Comparison of ENCODE assay signal across 26 cellular contexts in the genomic region with DNA sequence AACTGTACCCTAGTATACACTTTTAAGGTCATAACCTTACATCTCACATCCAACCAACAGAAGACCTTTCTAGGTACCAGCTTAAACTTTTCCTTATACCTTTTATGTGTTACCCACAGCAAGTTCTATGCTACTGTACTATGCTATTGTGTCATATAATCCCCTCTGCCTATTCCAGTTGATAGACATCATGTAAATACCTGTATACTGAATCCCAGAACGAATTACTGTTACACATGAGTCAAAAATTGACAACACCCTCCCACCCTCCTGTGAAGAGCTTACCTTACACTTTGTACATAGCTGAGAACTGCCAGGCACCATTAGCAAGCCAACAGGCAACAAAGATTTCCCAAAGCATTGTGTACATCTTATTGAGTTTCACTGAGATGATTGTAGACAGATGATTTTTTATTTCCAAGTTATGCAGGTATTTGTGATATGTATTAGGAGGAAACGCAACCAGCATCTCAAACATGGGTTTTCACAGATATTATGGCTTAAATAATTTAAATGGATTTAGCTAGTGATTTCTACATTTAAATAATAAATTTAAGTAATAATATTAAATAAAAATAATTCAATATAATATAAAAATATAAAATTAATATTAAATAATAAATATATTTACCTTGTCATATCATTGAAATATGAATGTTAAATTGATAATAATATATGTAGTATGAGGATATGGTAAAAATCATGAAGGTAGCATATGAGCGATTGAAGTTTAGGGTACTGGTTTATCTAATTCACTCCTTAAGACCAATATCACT. TPM values are rescaled to one million over a fixed set of nuclear protein-coding genes. Genes with fewer than 3 reads are reported as not detected.
DNase-seq lines count a peak whose midpoint lies in the region; ATAC-seq, FAIRE-seq and TF ChIP-seq lines count a peak whose summit lies in the region.
"Had no signal": no experiment of that assay in that cellular context is flagged by ENCODE, and none has a peak within 500 bp of the region (broad histone marks: within the 10 kb centered on the region; RNA-seq: fewer than 3 reads in every experiment).

No MANE protein-coding gene starts in this region.

- TF ChIP-seq POLR2A in IMR-90 (IDR thresholded peaks at IDR 0.05; ENCODE audit: low read depth, low read length) = no peak

- H3K9me2 ChIP-seq in DOHH2 (replicated peaks; ENCODE audit: control insufficient read depth, low read length) (no peaks in the 10 kb centered on the region), SU-DHL-6 (replicated peaks; ENCODE audit: insufficient read depth, low read length) (no peaks in the 10 kb centered on the region)

- 0 out of 2 replicates have a peak overlapping the region, but pooled peaks have one; percentile 0 for H3K56ac ChIP-seq in IMR-90 (ENCODE audit: extremely low read depth, insufficient read depth, low read length)

- intact Hi-C loops in IMR-90 (cut with micrococcal nuclease) (no loop called here), pancreas (cut with DNase I) (no loop called here), posterior vena cava (cut with DNase I) (no loop called here)

- no peak overlapping the region for H3K9ac ChIP-seq in IMR-90 (ENCODE audit: low read depth, low read length)
- H3K9ac ChIP-seq in SU-DHL-6 (ENCODE audit: low read length) = peak overlapping the region; percentile 17; the same call in 1 of the 2 replicates
- H3K9ac ChIP-seq: GM23248 had no signal

- H3K27me3 ChIP-seq in DOHH2 (ENCODE audit: control insufficient read depth, low read length) (no peaks in the 10 kb centered on the region), IMR-90 (ENCODE audit: control insufficient read depth, insufficient read depth, low read length) (no peaks in the 10 kb centered on the region), SU-DHL-6 (ENCODE audit: low read length) (no peaks in the 10 kb centered on the region), pancreas (no peaks in the 10 kb centered on the region)
- H3K27me3 ChIP-seq: BE2C, MG63 had no signal

- H3K4me3 ChIP-seq in DOHH2 (ENCODE audit: low read length) (peak overlapping the region; percentile 76), IMR-90 (ENCODE audit: insufficient read depth, low read depth, low read length) (no peak overlapping the region), SU-DHL-6 (ENCODE audit: insufficient read depth, low read length, poor library complexity, severe bottlenecking) (peak overlapping the region; percentile 57), pancreas (no peak overlapping the region)
- H3K4me3 ChIP-seq: GM23248, MG63 had no signal

- in situ Hi-C loops in IMR-90 (cut with MboI; ENCODE audit: low sequenced_read_pairs) = no loop called here

- WGBS in IMR-90 (ENCODE audit: extremely low coverage in 2 of 2, insufficient read length in 1 of 2), 2 experiments = no CpG with 5 or more reads among the region's 3 CpGs
- WGBS in pancreas, 2 donors = 73% methylated on average over 3 of the region's 3 CpGs

- peaks cover 42% of the 10 kb centered on the region for H3K4me1 ChIP-seq in DOHH2 (ENCODE audit: control insufficient read depth, low read length)
- H3K4me1 ChIP-seq in IMR-90 (ENCODE audit: control insufficient read depth, insufficient read depth, low read length) = no peaks in the 10 kb centered on the region
- H3K4me1 ChIP-seq in pancreas = no peaks in the 10 kb centered on the region
- H3K4me1 ChIP-seq: BE2C had no signal

- no peaks in the 10 kb centered on the region for H3K79me1 ChIP-seq in IMR-90 (ENCODE audit: low read depth in 1 of 2, low read length in 2 of 2)

- H4K8ac ChIP-seq in IMR-90 (ENCODE audit: low read depth in 2 of 2, low read length in 2 of 2) = no peak overlapping the region

- H3K9me3 ChIP-seq in DOHH2 (ENCODE audit: control insufficient read depth, insufficient read depth, low read length) = no peaks in the 10 kb centered on the region
- no peaks in the 10 kb centered on the region for H3K9me3 ChIP-seq in IMR-90 (ENCODE audit: control insufficient read depth, insufficient read depth, low read length)
- no peaks in the 10 kb centered on the region for H3K9me3 ChIP-seq in SU-DHL-6 (ENCODE audit: insufficient read depth, low read length)
- H3K9me3 ChIP-seq in pancreas = no peaks in the 10 kb centered on the region
- H3K9me3 ChIP-seq: BE2C, MG63 had no signal

- H3K18ac ChIP-seq in IMR-90 (ENCODE audit: low read depth, low read length) = no peak overlapping the region

- no peak for DNase-seq in IMR-90
- DNase-seq in pancreas = no peak
- DNase-seq in posterior vena cava (ENCODE audit: low spot score) = no peak
- DNase-seq in OCI-M2 (lab: John Stamatoyannopoulos, UW; ENCODE audit: unreplicated experiment) = no peak
- DNase-seq: BE2C; CD8-positive, alpha-beta memory T cell; DMS 273 treated with DMSO at 0.1 percent for 48 hours; DMS79; GM23248; H7; HFFc6; KBM-7; MG63; NCI-H1105 treated with DMSO at 0.1 percent for 48 hours; NCI-H146; NCI-H1930; NCI-H2107; NCI-H524; NCI-H748 treated with DMSO at 0.1 percent for 48 hours; SHP77 had no signal

- dilution Hi-C loops in IMR-90 (cut with HindIII; ENCODE audit: low sequenced_read_pairs, unreplicated experiment) = no loop called here

- POLR2A ChIA-PET in IMR-90 (lab: Charles Lee; ENCODE audit: unreplicated experiment) = no interaction called here

- CTCF ChIA-PET in IMR-90 (lab: Yijun Ruan, JAX) = no interaction called here

- H4K20me1 ChIP-seq in DOHH2 (ENCODE audit: control insufficient read depth, insufficient read depth, low read depth, low read length) (peaks cover 4% of the 10 kb centered on the region; the same call in 1 of the 2 replicates), IMR-90 (ENCODE audit: insufficient read depth, low read length) (no peaks in the 10 kb centered on the region), SU-DHL-6 (ENCODE audit: low read depth, low read length) (no peaks in the 10 kb centered on the region)

- H2BK20ac ChIP-seq in IMR-90 (ENCODE audit: low read depth, low read length) = no peak overlapping the region

- H2AK5ac ChIP-seq in IMR-90 (ENCODE audit: low read depth, low read length) = no peak overlapping the region

- BruUV-seq in IMR-90 (replicated peaks; lab: Mats Ljungman, UMichigan) = no TSS peak

- no peak overlapping the region for H3K14ac ChIP-seq in IMR-90 (replicated peaks; ENCODE audit: low read depth, low read length)

- no peak overlapping the region for H2BK120ac ChIP-seq in IMR-90 (ENCODE audit: low read depth, low read length)

- H2AFZ ChIP-seq in IMR-90 (replicated peaks; ENCODE audit: low read length, poor library complexity) = no peak overlapping the region
- H2AFZ ChIP-seq in SU-DHL-6 (ENCODE audit: low read depth, low read length, severe bottlenecking) = no peak overlapping the region
- H2AFZ ChIP-seq: GM23248 had no signal

- H3K23ac ChIP-seq in IMR-90 (ENCODE audit: low read depth, low read length) = no peak overlapping the region

- no peak overlapping the region for H4K91ac ChIP-seq in IMR-90 (ENCODE audit: insufficient read depth, low read depth, low read length)

- no peak for ATAC-seq in IMR-90 (ENCODE audit: low read depth)
- ATAC-seq in pancreas = no peak
- ATAC-seq in HG02642 (IDR thresholded peaks at IDR 0.05; ENCODE audit: poor library complexity, unreplicated experiment) = no peak

- H3K4me2 ChIP-seq in DOHH2 (ENCODE audit: low read length) = peak overlapping the region; percentile 75
- no peak overlapping the region for H3K4me2 ChIP-seq in IMR-90 (ENCODE audit: low read depth, low read length)
- peak overlapping the region; percentile 71 for H3K4me2 ChIP-seq in SU-DHL-6 (ENCODE audit: low read depth, low read length, poor library complexity, severe bottlenecking)

- H2AK9ac ChIP-seq in IMR-90 (replicated peaks; ENCODE audit: low read depth, low read length, poor library complexity) = no peak overlapping the region

- H3K4ac ChIP-seq in IMR-90 (ENCODE audit: low read depth, low read length) = no peak overlapping the region

- no peak overlapping the region for H2BK5ac ChIP-seq in IMR-90 (ENCODE audit: low read depth, low read length, poor library complexity, severe bottlenecking)

- TF ChIP-seq RAD21 in IMR-90 (IDR thresholded peaks at IDR 0.05; ENCODE audit: low read length) = no peak

- FAIRE-seq in pancreas (lab: Jason Lieb, UNC) = peak; percentile 57
- FAIRE-seq: GM12892, HTR-8/SVneo had no signal

- H3K36me3 ChIP-seq in DOHH2 (ENCODE audit: control insufficient read depth, low read length) (peaks cover 60% of the 10 kb centered on the region), IMR-90 (ENCODE audit: control insufficient read depth, insufficient read depth, low read length) (no peaks in the 10 kb centered on the region), SU-DHL-6 (ENCODE audit: low read length) (no peaks in the 10 kb centered on the region), pancreas (no peaks in the 10 kb centered on the region)
- H3K36me3 ChIP-seq: BE2C, MG63 had no signal

- H3K27ac ChIP-seq in DOHH2 (ENCODE audit: low read depth, low read length) = no peak overlapping the region
- no peak overlapping the region for H3K27ac ChIP-seq in IMR-90 (ENCODE audit: insufficient read depth, low read length)
- no peak overlapping the region for H3K27ac ChIP-seq in SU-DHL-6 (ENCODE audit: low read depth, low read length)
- no peak overlapping the region for H3K27ac ChIP-seq in pancreas
- H3K27ac ChIP-seq: GM23248, RWPE1 had no signal

- H3K79me2 ChIP-seq in DOHH2 (ENCODE audit: control insufficient read depth, low read length) (peaks cover 69% of the 10 kb centered on the region), SU-DHL-6 (ENCODE audit: insufficient read depth, low read length) (peaks cover 40% of the 10 kb centered on the region)

- H4K5ac ChIP-seq in IMR-90 (ENCODE audit: low read depth, low read length) = no peak overlapping the region

- TF ChIP-seq CTCF in DOHH2 (IDR thresholded peaks at IDR 0.05; ENCODE audit: low read depth, low read length, poor library complexity, severe bottlenecking) (no peak), IMR-90 (conservative IDR thresholded peaks at IDR 0.05; ENCODE audit: low read depth, low read length) (no peak), SU-DHL-6 (IDR thresholded peaks at IDR 0.05; ENCODE audit: insufficient read depth, low read length, poor library complexity, severe bottlenecking) (no peak), pancreas (IDR thresholded peaks at IDR 0.05) (no peak)

- H2BK15ac ChIP-seq in IMR-90 (ENCODE audit: low read depth, low read length) = no peak overlapping the region

- H3K9me1 ChIP-seq in IMR-90 (ENCODE audit: insufficient read depth, low read length) = no peaks in the 10 kb centered on the region

- H3F3A ChIP-seq in DOHH2 (ENCODE audit: control insufficient read depth, insufficient read depth) (0 out of 2 replicates have a peak, but pooled peaks cover 2% of the 10 kb centered on the region), SU-DHL-6 (ENCODE audit: insufficient read depth) (0 out of 2 replicates have a peak, but pooled peaks cover 7% of the 10 kb centered on the region)

RNA-seq across cellular contexts. Expression of gene ANKRD44, which starts 43.0 kb away (rescaled TPM):
- total RNA-seq in IMR-90 (2012; rRNA removed) (11.7 and 15.6 TPM in 2 replicates), pancreas (10 to 100 TPM in 1 of 6 donors, 1 to 10 TPM in 5; 6.9 to 12.5 (median 8.5) TPM), posterior vena cava (10 to 100 TPM; 21.2 to 24.5 TPM)
- polyA plus RNA-seq in IMR-90 (2012; rRNA removed) (5.2 and 22.8 TPM in 2 replicates), pancreas (1 to 10 TPM; 1.9 to 2.6 TPM)
- polyA plus RNA-seq in IMR-90 (2012; cell fraction: cytosol; rRNA removed) = 1.3 and 1.7 TPM in 2 replicates
- 3.8 and 11.8 TPM in 2 replicates for polyA plus RNA-seq in IMR-90 (2012; cell fraction: nucleus; rRNA removed; ENCODE audit: low replicate concordance)

Comparison
In these comparisons a context has a peak if more than half of its experiments do, and no peak if none do; other contexts are left out.
1. H3K4me3 ChIP-seq: peak in DOHH2 (single experiment) and SU-DHL-6 (single experiment); none in IMR-90 (single experiment) and pancreas (0 of 4).